ENCODE assay signal across 24 cellular contexts in genomic region chr19:47179643-47180310, GRCh38. TPM values are rescaled to one million over a fixed set of nuclear protein-coding genes. Genes with fewer than 3 reads are reported as not detected.
A peak's percentile ranks its signal among the peaks of the same experiment; 100 is the strongest.
DNase-seq lines count a peak whose midpoint lies in the region; ATAC-seq and TF ChIP-seq lines count a peak whose summit lies in the region.
"Had no signal": no experiment of that assay in that cellular context is flagged by ENCODE, and none has a peak within 500 bp of the region (broad histone marks: within the 10 kb centered on the region; RNA-seq: fewer than 3 reads in every experiment).

No MANE protein-coding gene starts in this region.

- TF ChIP-seq CTCF in Caco-2 (IDR thresholded peaks at IDR 0.05; ENCODE audit: insufficient read depth in 1 of 2, low read depth in 1 of 2, low read length in 1 of 2, severe bottlenecking in 1 of 2, unreplicated experiment in 1 of 2), result no peak
- TF ChIP-seq CTCF in mesothelial cell of epicardium (IDR thresholded peaks at IDR 0.05; ENCODE audit: unreplicated experiment), result no peak
- TF ChIP-seq CTCF in hepatocyte (IDR thresholded peaks at IDR 0.05; ENCODE audit: poor library complexity), result no peak
- TF ChIP-seq CTCF in ascending aorta (IDR thresholded peaks at IDR 0.05), result no peak

- intact Hi-C loops in Caco-2 (cut with micrococcal nuclease; ENCODE audit: unreplicated experiment) (no loop called here), ascending aorta (cut with DNase I) (no loop called here)

- H3K36me3 ChIP-seq in Caco-2 (ENCODE audit: control insufficient read depth, insufficient read depth, low read length), result peaks cover 8% of the 10 kb centered on the region
- no peaks in the 10 kb centered on the region for H3K36me3 ChIP-seq in hepatocyte (replicated peaks; ENCODE audit: insufficient read depth, low read depth)
- peaks cover 7 to 12% of the 10 kb centered on the region in 2 donors for H3K36me3 ChIP-seq in ascending aorta
- H3K36me3 ChIP-seq: breast epithelium had no signal

- no peak overlapping the region for H3K27ac ChIP-seq in hepatocyte
- no peak overlapping the region for H3K27ac ChIP-seq in ascending aorta
- H3K27ac ChIP-seq: breast epithelium, coronary artery, SJCRH30, vagina had no signal

- H2AFZ ChIP-seq in hepatocyte, result no peak overlapping the region

- H3K4me3 Mint-ChIP-seq in Caco-2 (ENCODE audit: unreplicated experiment) (no peak overlapping the region), mesothelial cell of epicardium (no peak overlapping the region)
- H3K4me3 Mint-ChIP-seq in activated T-helper 17 cell treated with anti-CD3 and anti-CD28 coated beads, Interleukin-2, amount 50 U/mL, for 72 hours, result peak overlapping the region; percentile 48

- H3K36me3 Mint-ChIP-seq in Caco-2 (ENCODE audit: insufficient read depth, unreplicated experiment) (peaks cover 92% of the 10 kb centered on the region), mesothelial cell of epicardium (peaks cover 20% of the 10 kb centered on the region)
- H3K36me3 Mint-ChIP-seq in activated T-helper 17 cell treated with anti-CD3 and anti-CD28 coated beads, Interleukin-2, amount 50 U/mL, for 72 hours (ENCODE audit: low read depth), result peaks cover 91% of the 10 kb centered on the region

- H3K27me3 ChIP-seq in Caco-2 (replicated peaks; ENCODE audit: control insufficient read depth, insufficient read depth, low read length) (no peaks in the 10 kb centered on the region), hepatocyte (no peaks in the 10 kb centered on the region), ascending aorta (no peaks in the 10 kb centered on the region)
- H3K27me3 ChIP-seq: breast epithelium, SJCRH30, vagina had no signal

- CTCF ChIA-PET in Caco-2 (lab: Charles Lee), result no interaction called here

- POLR2A ChIA-PET in Caco-2 (lab: Charles Lee), result no interaction called here

- peak; percentile 45 for ATAC-seq in activated T-helper 17 cell treated with anti-CD3 and anti-CD28 coated beads, Interleukin-2, amount 50 U/mL, for 72 hours (replicated peaks)
- ATAC-seq: HepG2, left ventricle myocardium superior, mucosa of descending colon, Panc1 had no signal

- H3K4me1 ChIP-seq in Caco-2 (no peaks in the 10 kb centered on the region), hepatocyte (ENCODE audit: insufficient read depth) (no peaks in the 10 kb centered on the region), ascending aorta (peaks cover 10 to 28% of the 10 kb centered on the region in 2 donors)
- H3K4me1 ChIP-seq: breast epithelium, SJCRH30 had no signal

- H3K9me2 ChIP-seq in hepatocyte (replicated peaks; ENCODE audit: insufficient read depth), result no peaks in the 10 kb centered on the region

- TSS peak; percentile 7 for BruUV-seq in Caco-2 (replicated peaks; lab: Mats Ljungman, UMichigan)

- H3K4me2 ChIP-seq in hepatocyte, result no peak overlapping the region

- H3K27me3 Mint-ChIP-seq in Caco-2 (ENCODE audit: insufficient read depth, unreplicated experiment) (no peaks in the 10 kb centered on the region), mesothelial cell of epicardium (ENCODE audit: low read depth) (no peaks in the 10 kb centered on the region)
- no peaks in the 10 kb centered on the region for H3K27me3 Mint-ChIP-seq in activated T-helper 17 cell treated with anti-CD3 and anti-CD28 coated beads, Interleukin-2, amount 50 U/mL, for 72 hours

- 94% methylated on average over 4 of the region's 4 CpGs for WGBS in hepatocyte (ENCODE audit: low lambda C conversion rate, missing lambda C conversion rate)

- H3K79me2 ChIP-seq in hepatocyte, result peaks cover 11% of the 10 kb centered on the region

- H3K9me3 Mint-ChIP-seq in Caco-2 (ENCODE audit: unreplicated experiment) (no peaks in the 10 kb centered on the region), mesothelial cell of epicardium (no peaks in the 10 kb centered on the region)
- no peaks in the 10 kb centered on the region for H3K9me3 Mint-ChIP-seq in activated T-helper 17 cell treated with anti-CD3 and anti-CD28 coated beads, Interleukin-2, amount 50 U/mL, for 72 hours

- peaks cover 7% of the 10 kb centered on the region for H3K4me1 Mint-ChIP-seq in Caco-2 (ENCODE audit: low read depth, unreplicated experiment)
- peaks cover 44% of the 10 kb centered on the region for H3K4me1 Mint-ChIP-seq in activated T-helper 17 cell treated with anti-CD3 and anti-CD28 coated beads, Interleukin-2, amount 50 U/mL, for 72 hours
- peaks cover 41% of the 10 kb centered on the region for H3K4me1 Mint-ChIP-seq in mesothelial cell of epicardium

- H3K4me3 ChIP-seq in Caco-2 (ENCODE audit: low read depth, low read length) (no peak overlapping the region), hepatocyte (no peak overlapping the region), ascending aorta (no peak overlapping the region)
- H3K4me3 ChIP-seq: breast epithelium, coronary artery, mucosa of descending colon, SJCRH30, skin epidermis, vagina had no signal

- peak; percentile 31 for DNase-seq in activated CD4-positive, alpha-beta T cell treated with anti-CD3 and anti-CD28 coated beads for 48 hours
- no peak for DNase-seq in activated CD4-positive, alpha-beta T cell treated with anti-CD3 and anti-CD28 coated beads for 1 hour
- DNase-seq in Caco-2 (no peak), mesothelial cell of epicardium (ENCODE audit: low spot score in 2 of 2, unreplicated experiment in 2 of 2) (no peak), NCI-H82 treated with DMSO at 0.1 percent for 48 hours (lab: John Stamatoyannopoulos, UW; ENCODE audit: unreplicated experiment) (no peak), hepatocyte (ENCODE audit: low spot score) (no peak), ascending aorta (ENCODE audit: low spot score in 2 of 2) (no peak)
- DNase-seq: 8988T; activated CD8-positive, alpha-beta memory T cell treated with anti-CD3 and anti-CD28 coated beads, Interleukin-2, amount 50 U/mL, for 4 hours; AML-193; Calu3; HCEC 1CT; left ventricle myocardium superior; NCI-H1092 treated with DMSO at 0.1 percent for 48 hours; NCI-H2081; SJCRH30 had no signal

- H4K20me1 ChIP-seq in hepatocyte (ENCODE audit: insufficient read depth, poor library complexity, severe bottlenecking), result no peaks in the 10 kb centered on the region

- peak overlapping the region; percentile 7 for H3K27ac Mint-ChIP-seq in Caco-2 (ENCODE audit: unreplicated experiment)
- H3K27ac Mint-ChIP-seq in activated T-helper 17 cell treated with anti-CD3 and anti-CD28 coated beads, Interleukin-2, amount 50 U/mL, for 72 hours, result peak overlapping the region; percentile 79
- peak overlapping the region; percentile 39 for H3K27ac Mint-ChIP-seq in mesothelial cell of epicardium

- H3K9me3 ChIP-seq in Caco-2, result no peaks in the 10 kb centered on the region
- no peaks in the 10 kb centered on the region for H3K9me3 ChIP-seq in hepatocyte (ENCODE audit: low read depth)
- no peaks in the 10 kb centered on the region for H3K9me3 ChIP-seq in ascending aorta
- H3K9me3 ChIP-seq: breast epithelium, mucosa of descending colon, SJCRH30, vagina had no signal

RNA-seq across cellular contexts. Expression of gene SAE1, which starts 49.1 kb away (rescaled TPM):
- 238 and 251 TPM in 2 replicates for total RNA-seq in Caco-2 (2022)
- total RNA-seq in activated T-helper 17 cell treated with anti-CD3 and anti-CD28 coated beads, Interleukin-2, amount 50 U/mL, for 72 hours, result 100 to 1,000 TPM; 151 to 184 TPM
- 137 to 141 TPM (median 138 TPM) in 3 replicates for total RNA-seq in mesothelial cell of epicardium
- total RNA-seq in hepatocyte, result 90.3 and 112 TPM in 2 replicates
- 97.2 and 98.8 TPM in 2 replicates for polyA plus RNA-seq in hepatocyte
- total RNA-seq in ascending aorta, result 54.4 TPM

RNA-seq across cellular contexts. Expression of gene BBC3, which starts 51.2 kb away (rescaled TPM):
- total RNA-seq in Caco-2 (2022) (10.5 and 10.8 TPM in 2 replicates), mesothelial cell of epicardium (19.1 to 19.6 TPM (median 19.5 TPM) in 3 replicates), hepatocyte (8.0 and 9.9 TPM in 2 replicates), ascending aorta (14.9 TPM)
- 10 to 100 TPM; 18.7 to 41.9 TPM for total RNA-seq in activated T-helper 17 cell treated with anti-CD3 and anti-CD28 coated beads, Interleukin-2, amount 50 U/mL, for 72 hours
- 14.7 and 22.0 TPM in 2 replicates for polyA plus RNA-seq in hepatocyte

Comparison
In these comparisons a context has a peak if more than half of its experiments do, and no peak if none do; other contexts are left out.
1. H3K27ac Mint-ChIP-seq: peak in every context shown above with its lines; median percentile 79 in activated T-helper 17 cell treated with anti-CD3 and anti-CD28 coated beads, Interleukin-2, amount 50 U/mL, for 72 hours; 39 in mesothelial cell of epicardium; 7 in Caco-2.